In the genomic region with DNA sequence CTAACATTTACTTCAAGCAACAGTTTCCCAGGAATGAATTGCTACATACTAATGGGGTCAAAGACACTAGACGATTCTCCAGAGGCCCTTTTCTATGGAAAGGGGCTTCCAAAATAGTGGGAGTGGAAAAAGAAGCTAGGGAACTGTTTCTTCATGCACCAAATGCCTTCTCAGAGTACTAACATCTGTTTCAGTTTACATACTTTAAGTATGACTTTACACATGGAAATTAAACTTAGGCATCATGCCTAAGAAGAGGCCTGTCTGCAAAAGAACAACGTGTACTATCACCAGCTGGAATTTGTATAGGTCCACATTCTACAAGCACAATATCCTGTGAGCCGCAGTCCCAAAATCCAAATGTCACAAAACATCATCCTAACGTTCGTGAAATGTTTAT, we compare ENCODE assay signal across 11 cellular contexts. TPM values are rescaled to one million over a fixed set of nuclear protein-coding genes. Genes with fewer than 3 reads are reported as not detected.
DNase-seq lines count a peak whose midpoint lies in the region; ATAC-seq and TF ChIP-seq lines count a peak whose summit lies in the region.
"Had no signal": no experiment of that assay in that cellular context is flagged by ENCODE, and none has a peak within 500 bp of the region (broad histone marks: within the 10 kb centered on the region; RNA-seq: fewer than 3 reads in every experiment).

No MANE protein-coding gene starts in this region.

- TF ChIP-seq POLR2A in transverse colon (IDR thresholded peaks at IDR 0.05): no peak

- no peak overlapping the region for H2BK15ac ChIP-seq in mesenchymal stem cell (ENCODE audit: low read depth, poor library complexity, severe bottlenecking)

- H3K4ac ChIP-seq in mesenchymal stem cell (ENCODE audit: low read depth in 1 of 2, low read length in 2 of 2): no peak overlapping the region

- H2BK5ac ChIP-seq in mesenchymal stem cell (ENCODE audit: low read depth, low read length, poor library complexity, severe bottlenecking): no peak overlapping the region

- H3K27me3 ChIP-seq in mesenchymal stem cell (ENCODE audit: control insufficient read depth in 1 of 2, insufficient read depth in 1 of 2, low read length in 2 of 2): no peaks in the 10 kb centered on the region
- H3K27me3 ChIP-seq in transverse colon: no peaks in the 10 kb centered on the region
- H3K27me3 ChIP-seq: neutrophil had no signal

- peak overlapping the region; percentile 21 to 59 for H3K27ac ChIP-seq in coronary artery
- peak overlapping the region; percentile 30 for H3K27ac ChIP-seq in mesenchymal stem cell (ENCODE audit: low read length, poor library complexity, severe bottlenecking)
- peak overlapping the region; percentile 66 to 76 (median 70) for H3K27ac ChIP-seq in transverse colon
- H3K27ac ChIP-seq: neutrophil had no signal

- intact Hi-C loops in transverse colon (cut with DNase I; ENCODE audit: low total_unique reads): loop anchor here (5.0 to 10.0 kb wide), 2 partner anchors 65 to 317 kb away; no protein-coding TSS in a partner anchor

- WGBS in mesenchymal stem cell: 0% methylated on average over 1 of the region's 5 CpGs
- WGBS in transverse colon (ENCODE audit: low coverage in 1 of 2), 2 donors: 33 to 35% methylated on average over 4 to 5 of the region's 5 CpGs

- TF ChIP-seq CTCF in coronary artery (IDR thresholded peaks at IDR 0.05) (no peak), transverse colon (IDR thresholded peaks at IDR 0.05) (no peak)

- H2AFZ ChIP-seq in mesenchymal stem cell (ENCODE audit: low read depth, low read length): no peak overlapping the region

- H3K4me1 ChIP-seq in mesenchymal stem cell (ENCODE audit: control insufficient read depth, insufficient read depth, low read depth, low read length) (no peaks in the 10 kb centered on the region), transverse colon (peaks cover 0 to 16% (median 8%) of the 10 kb centered on the region in 4 donors)

- no peak overlapping the region for H2AK5ac ChIP-seq in mesenchymal stem cell (ENCODE audit: low read length, severe bottlenecking)

- H3K9ac ChIP-seq in mesenchymal stem cell (ENCODE audit: low read length): peak overlapping the region; percentile 84

- no peak overlapping the region for H2BK120ac ChIP-seq in mesenchymal stem cell (ENCODE audit: low read depth, low read length)

- H3K4me3 ChIP-seq in coronary artery: peak overlapping the region; percentile 18
- H3K4me3 ChIP-seq in mesenchymal stem cell (ENCODE audit: insufficient read depth in 1 of 2, low read depth in 1 of 2, low read length in 2 of 2): peak overlapping the region in 1 of 2 experiments; percentile 29
- no peak overlapping the region for H3K4me3 ChIP-seq in transverse colon

- H3K23ac ChIP-seq in mesenchymal stem cell (ENCODE audit: low read length in 2 of 2): no peak overlapping the region

- H2BK12ac ChIP-seq in mesenchymal stem cell (ENCODE audit: low read length in 2 of 2): no peak overlapping the region

- peak; percentile 91 for TF ChIP-seq EP300 in transverse colon (IDR thresholded peaks at IDR 0.05; ENCODE audit: low read depth)

- H4K91ac ChIP-seq in mesenchymal stem cell (ENCODE audit: low read length): no peak overlapping the region

- no peak for ATAC-seq in GM18519 (IDR thresholded peaks at IDR 0.05; ENCODE audit: low FRiP score, unreplicated experiment)

- no peak overlapping the region for H3K18ac ChIP-seq in mesenchymal stem cell (ENCODE audit: low read depth in 1 of 2, low read length in 2 of 2)

- H3K4me2 ChIP-seq in mesenchymal stem cell (ENCODE audit: low read length, poor library complexity, severe bottlenecking): no peak overlapping the region

- no peak overlapping the region for H4K8ac ChIP-seq in mesenchymal stem cell (ENCODE audit: low read length)

- H3K14ac ChIP-seq in mesenchymal stem cell (ENCODE audit: low read length in 2 of 2): no peak overlapping the region

- H3K36me3 ChIP-seq in mesenchymal stem cell (ENCODE audit: control insufficient read depth in 1 of 2, insufficient read depth in 2 of 2, low read depth in 1 of 2, low read length in 2 of 2) (no peaks in the 10 kb centered on the region), transverse colon (no peaks in the 10 kb centered on the region)
- H3K36me3 ChIP-seq: neutrophil had no signal

- no peaks in the 10 kb centered on the region for H3K9me3 ChIP-seq in mesenchymal stem cell (ENCODE audit: control insufficient read depth, low read length)
- no peaks in the 10 kb centered on the region for H3K9me3 ChIP-seq in transverse colon
- H3K9me3 ChIP-seq: neutrophil had no signal

- peak; percentile 18 for DNase-seq in DMS 273 (lab: John Stamatoyannopoulos, UW; ENCODE audit: unreplicated experiment)
- DNase-seq in DMS 273 treated with DMSO at 0.1 percent for 48 hours (lab: John Stamatoyannopoulos, UW): no peak
- no peak for DNase-seq in coronary artery (ENCODE audit: low spot score)
- DNase-seq in mesenchymal stem cell: peak; percentile 97
- DNase-seq in transverse colon: no peak
- no peak for DNase-seq in NCI-H146 (lab: John Stamatoyannopoulos, UW)
- DNase-seq in activated naive CD4-positive, alpha-beta T cell treated with anti-CD3 and anti-CD28 coated beads, Interleukin-2, amount 50 U/mL, for 16 hours: no peak
- DNase-seq: 8988T, H9 had no signal

- in situ Hi-C loops in transverse colon (cut with MboI; ENCODE audit: low pct_ligation_motif_present in 1 of 4, low pct_unique_long_range_greater_than_20kb in 1 of 4, low sequenced_read_pairs in 3 of 4): loop anchor here (10.0 to 25.0 kb wide), 5 partner anchors 275 to 887 kb away; no protein-coding TSS in a partner anchor

- H3K79me1 ChIP-seq in mesenchymal stem cell (replicated peaks; ENCODE audit: low read length, poor library complexity, severe bottlenecking): no peaks in the 10 kb centered on the region

RNA-seq across cellular contexts. Expression of a gene that starts 29.4 kb away (rescaled TPM):
- 27.2 TPM for polyA plus RNA-seq in mesenchymal stem cell (2013, experiment 1 of 2)
- polyA plus RNA-seq in mesenchymal stem cell (2013, experiment 2 of 2): 27.3 TPM
- 10 to 100 TPM; 11.1 to 38.1 (median 25.2) TPM for total RNA-seq in transverse colon

Comparison
In these comparisons a context has a peak if more than half of its experiments do, and no peak if none do; other contexts are left out.
1. DNase-seq: peak in DMS 273 (single experiment) and mesenchymal stem cell (single experiment); none in DMS 273 treated with DMSO at 0.1 percent for 48 hours (single experiment), coronary artery (single experiment), transverse colon (single experiment), NCI-H146 (single experiment) and activated naive CD4-positive, alpha-beta T cell treated with anti-CD3 and anti-CD28 coated beads, Interleukin-2, amount 50 U/mL, for 16 hours (single experiment).
2. Peak in every context shown above with its lines, with median percentiles within 50 percentile points of each other: H3K27ac ChIP-seq.